In the genomic region with DNA sequence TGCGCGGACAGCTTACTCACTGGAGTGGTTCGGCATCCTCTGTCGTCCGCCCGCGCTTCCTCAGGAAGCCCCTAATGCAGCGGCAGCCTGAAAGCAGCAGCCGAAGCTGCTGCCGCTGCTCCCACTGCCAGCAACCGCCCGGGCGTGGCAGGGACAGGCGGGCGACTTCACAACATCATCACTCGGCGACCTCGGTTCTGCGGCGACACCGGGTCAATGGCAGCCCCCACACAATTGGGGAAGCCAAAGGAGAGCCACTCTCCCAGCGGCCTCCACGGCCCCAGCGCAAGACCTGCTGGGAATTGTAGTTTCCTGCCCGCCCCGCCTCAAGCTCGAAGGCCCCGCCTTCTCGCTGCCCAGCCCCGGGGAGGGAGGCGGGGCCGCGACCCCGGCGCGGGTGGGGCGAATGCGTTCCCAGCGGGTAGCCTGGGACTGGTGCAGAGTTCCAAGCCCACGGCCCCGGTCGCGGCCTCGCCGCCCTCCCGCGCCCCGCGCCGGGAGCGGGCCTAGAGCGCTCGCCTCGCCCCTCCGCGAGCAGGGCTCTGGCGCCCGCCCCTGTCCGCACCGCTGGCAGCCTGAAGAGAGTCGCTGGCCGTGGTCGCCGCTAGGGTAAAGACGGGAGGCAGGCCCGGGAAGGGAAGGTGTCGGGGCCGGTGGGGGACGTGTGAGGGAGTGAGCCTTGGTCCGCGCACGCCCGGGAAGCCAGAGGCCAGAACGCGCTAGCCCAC, we compare ENCODE assay signal across 8 cellular contexts. TPM values are rescaled to one million over a fixed set of nuclear protein-coding genes. Genes with fewer than 3 reads are reported as not detected.
DNase-seq lines count a peak whose midpoint lies in the region; ATAC-seq, FAIRE-seq and TF ChIP-seq lines count a peak whose summit lies in the region.

A gene with protein sequence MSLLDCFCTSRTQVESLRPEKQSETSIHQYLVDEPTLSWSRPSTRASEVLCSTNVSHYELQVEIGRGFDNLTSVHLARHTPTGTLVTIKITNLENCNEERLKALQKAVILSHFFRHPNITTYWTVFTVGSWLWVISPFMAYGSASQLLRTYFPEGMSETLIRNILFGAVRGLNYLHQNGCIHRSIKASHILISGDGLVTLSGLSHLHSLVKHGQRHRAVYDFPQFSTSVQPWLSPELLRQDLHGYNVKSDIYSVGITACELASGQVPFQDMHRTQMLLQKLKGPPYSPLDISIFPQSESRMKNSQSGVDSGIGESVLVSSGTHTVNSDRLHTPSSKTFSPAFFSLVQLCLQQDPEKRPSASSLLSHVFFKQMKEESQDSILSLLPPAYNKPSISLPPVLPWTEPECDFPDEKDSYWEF (plus strand): TSS at position 411 of the 728 bp plus-strand sequence. CDS start 3,101 bp downstream, outside the sequence.
A gene with protein sequence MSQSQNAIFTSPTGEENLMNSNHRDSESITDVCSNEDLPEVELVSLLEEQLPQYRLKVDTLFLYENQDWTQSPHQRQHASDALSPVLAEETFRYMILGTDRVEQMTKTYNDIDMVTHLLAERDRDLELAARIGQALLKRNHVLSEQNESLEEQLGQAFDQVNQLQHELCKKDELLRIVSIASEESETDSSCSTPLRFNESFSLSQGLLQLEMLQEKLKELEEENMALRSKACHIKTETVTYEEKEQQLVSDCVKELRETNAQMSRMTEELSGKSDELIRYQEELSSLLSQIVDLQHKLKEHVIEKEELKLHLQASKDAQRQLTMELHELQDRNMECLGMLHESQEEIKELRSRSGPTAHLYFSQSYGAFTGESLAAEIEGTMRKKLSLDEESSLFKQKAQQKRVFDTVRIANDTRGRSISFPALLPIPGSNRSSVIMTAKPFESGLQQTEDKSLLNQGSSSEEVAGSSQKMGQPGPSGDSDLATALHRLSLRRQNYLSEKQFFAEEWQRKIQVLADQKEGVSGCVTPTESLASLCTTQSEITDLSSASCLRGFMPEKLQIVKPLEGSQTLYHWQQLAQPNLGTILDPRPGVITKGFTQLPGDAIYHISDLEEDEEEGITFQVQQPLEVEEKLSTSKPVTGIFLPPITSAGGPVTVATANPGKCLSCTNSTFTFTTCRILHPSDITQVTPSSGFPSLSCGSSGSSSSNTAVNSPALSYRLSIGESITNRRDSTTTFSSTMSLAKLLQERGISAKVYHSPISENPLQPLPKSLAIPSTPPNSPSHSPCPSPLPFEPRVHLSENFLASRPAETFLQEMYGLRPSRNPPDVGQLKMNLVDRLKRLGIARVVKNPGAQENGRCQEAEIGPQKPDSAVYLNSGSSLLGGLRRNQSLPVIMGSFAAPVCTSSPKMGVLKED (minus strand): TSS at position 129 of the 728 bp plus-strand sequence. CDS start 30,951 bp downstream, outside the sequence.

- H3K9me2 ChIP-seq in OCI-LY7 (ENCODE audit: insufficient read depth, low read length), result no peaks in the 10 kb centered on the region

- H3K27ac ChIP-seq in OCI-LY7 (ENCODE audit: low read depth, low read length, poor library complexity, severe bottlenecking) (peak within 1 kb of the TSS; percentile 80), endothelial cell of umbilical vein (ENCODE audit: insufficient read depth, low read depth, low read length) (peak within 1 kb of the TSS; percentile 62)

- peaks cover 7% of the 10 kb centered on the region for H3K79me2 ChIP-seq in OCI-LY7 (ENCODE audit: insufficient read depth, low read depth, low read length)
- H3K79me2 ChIP-seq in endothelial cell of umbilical vein (ENCODE audit: control insufficient read depth, insufficient read depth, low read length), result peaks cover 14% of the 10 kb centered on the region

- no TSS peak for BruUV-seq in OCI-LY7 (replicated peaks; lab: Mats Ljungman, UMichigan)
- no TSS peak for BruUV-seq in endothelial cell of umbilical vein (replicated peaks; lab: Mats Ljungman, UMichigan)

- TF ChIP-seq CTCF in OCI-LY7 (conservative IDR thresholded peaks at IDR 0.05; ENCODE audit: low read length) (peak; percentile 25; the same call in 1 of the 2 replicates), endothelial cell of umbilical vein (IDR thresholded peaks at IDR 0.05; ENCODE audit: extremely low read depth in 1 of 2, insufficient read depth in 1 of 2, low read depth in 1 of 2, low read length in 2 of 2) (peak in 1 of 2 donors; percentile 47)

- no peaks in the 10 kb centered on the region for H3K27me3 ChIP-seq in endothelial cell of umbilical vein (ENCODE audit: control insufficient read depth in 2 of 2, insufficient read depth in 2 of 2, low read length in 2 of 2)

- FAIRE-seq in endothelial cell of umbilical vein (lab: Jason Lieb, UNC), result peak; percentile 88

- peak; percentile 96 for ATAC-seq in GM21526 (IDR thresholded peaks at IDR 0.05; ENCODE audit: low FRiP score, unreplicated experiment)

- H3K4me3 ChIP-seq in OCI-LY7 (ENCODE audit: low read depth, low read length, poor library complexity, severe bottlenecking) (peak within 1 kb of the TSS; percentile 99), endothelial cell of umbilical vein (replicated peaks in 1 of 3; ENCODE audit: insufficient read depth in 1 of 3, low read depth in 1 of 3, low read length in 3 of 3) (peak within 1 kb of the TSS; percentile 86 to 91 (median 90))

- POLR2A ChIA-PET in OCI-LY7 (lab: Charles Lee), result interaction anchor here (0.5 to 3.0 kb wide), 21 partner anchors 10 to 1655 kb away, joined by 3 to 22 read pairs (median 4); partner anchors contain the start of gene CASP8
- POLR2A ChIA-PET in endothelial cell of umbilical vein (lab: Charles Lee), result interaction anchor here (0.5 to 1.0 kb wide), 3 partner anchors 183 to 526 kb away, joined by 3 read pairs; no protein-coding TSS in a partner anchor

- H3K36me3 ChIP-seq in OCI-LY7 (ENCODE audit: insufficient read depth, low read length) (no peaks in the 10 kb centered on the region), endothelial cell of umbilical vein (ENCODE audit: control insufficient read depth in 2 of 2, extremely low read depth in 1 of 2, insufficient read depth in 2 of 2, low read length in 2 of 2) (no peaks in the 10 kb centered on the region)

- TF ChIP-seq POLR2A in endothelial cell of umbilical vein (IDR thresholded peaks at IDR 0.05; ENCODE audit: low read depth, low read length), result peak; percentile 85

- H3K4me2 ChIP-seq in OCI-LY7 (ENCODE audit: low read length), result peak within 1 kb of the TSS; percentile 83
- peak within 1 kb of the TSS; percentile 86 for H3K4me2 ChIP-seq in endothelial cell of umbilical vein (ENCODE audit: insufficient read depth, low read length)

- peak within 1 kb of the TSS; percentile 71 for H3K9ac ChIP-seq in endothelial cell of umbilical vein (replicated peaks; ENCODE audit: extremely low read depth, insufficient read depth, low read length)

- intact Hi-C loops in OCI-LY7 (cut with micrococcal nuclease; ENCODE audit: unreplicated experiment) (loop anchor here (1.0 to 5.0 kb wide), 5 partner anchors 191 to 639 kb away; partner anchors contain the start of genes BZW1 and TMEM237), endothelial cell of umbilical vein (cut with micrococcal nuclease) (loop anchor here (1.0 to 5.0 kb wide), 11 partner anchors 19 to 329 kb away; partner anchors contain the start of genes ALS2, MPP4 and TMEM237)

- dilution Hi-C loops in endothelial cell of umbilical vein (cut with MboI; ENCODE audit: extremely low pct_ligation_motif_present, low sequenced_read_pairs), result no loop called here

- no peaks in the 10 kb centered on the region for H4K20me1 ChIP-seq in OCI-LY7 (ENCODE audit: insufficient read depth, low read length)
- H4K20me1 ChIP-seq in endothelial cell of umbilical vein (replicated peaks; ENCODE audit: control insufficient read depth, extremely low read depth, insufficient read depth, low read length), result no peaks in the 10 kb centered on the region

- CTCF ChIA-PET in OCI-LY7 (lab: Charles Lee; ENCODE audit: unreplicated experiment) (interaction anchor here (0.6 kb wide), 4 partner anchors 53 to 878 kb away, joined by 3 to 13 read pairs (median 6); no protein-coding TSS in a partner anchor), endothelial cell of umbilical vein (lab: Charles Lee) (interaction anchor here (0.6 to 2.7 kb wide), 20 partner anchors 10 to 727 kb away, joined by 3 to 21 read pairs (median 4); partner anchors contain the start of gene CASP10)

- H3K9me3 ChIP-seq in OCI-LY7 (ENCODE audit: low read length), result no peaks in the 10 kb centered on the region
- no peaks in the 10 kb centered on the region for H3K9me3 ChIP-seq in endothelial cell of umbilical vein (replicated peaks; ENCODE audit: control insufficient read depth, insufficient read depth, low read length)

- H3K4me1 ChIP-seq in OCI-LY7 (ENCODE audit: insufficient read depth, low read length, poor library complexity, severe bottlenecking), result peaks cover 14% of the 10 kb centered on the region
- peaks cover 7% of the 10 kb centered on the region for H3K4me1 ChIP-seq in endothelial cell of umbilical vein (ENCODE audit: control insufficient read depth, extremely low read depth, insufficient read depth, low read length)

- DNase-seq in DMS114 treated with DMSO at 0.1 percent for 48 hours (lab: John Stamatoyannopoulos, UW; ENCODE audit: unreplicated experiment) (peak; percentile 77), HuH-7.5 (ENCODE audit: low spot score) (peak; percentile 77), OCI-LY7 (ENCODE audit: low spot score) (peak; percentile 96), activated T-cell treated with anti-CD3 and anti-CD28 coated beads for 1 hour (ENCODE audit: low read depth) (peak; percentile 87), endothelial cell of umbilical vein (ENCODE audit: low read depth, low spot score) (peak; percentile 95), middle frontal gyrus (ENCODE audit: extremely low spot score, low spot score) (peak; percentile 96)
- DNase-seq in stimulated activated CD8-positive, alpha-beta memory T cell treated with anti-CD3 and anti-CD28 coated beads, Interleukin-2, amount 100 ng/mL, for 48 hours (ENCODE audit: low read depth in 2 of 2), result peak; percentile 88 to 95

- H3K9me1 ChIP-seq in endothelial cell of umbilical vein (replicated peaks; ENCODE audit: control insufficient read depth, extremely low read depth, insufficient read depth, low read length), result no peaks in the 10 kb centered on the region

- peak within 1 kb of the TSS; percentile 89 for H2AFZ ChIP-seq in OCI-LY7 (ENCODE audit: low read length)
- peak within 1 kb of the TSS; percentile 88 for H2AFZ ChIP-seq in endothelial cell of umbilical vein (ENCODE audit: low read depth, low read length)

RNA-seq across cellular contexts. Expression of the first gene that starts in this region (rescaled TPM):
- total RNA-seq in OCI-LY7 (2014; rRNA removed; shearing (Covaris generic)), result 8.4 and 11.9 TPM in 2 replicates
- 21.4 and 23.4 TPM in 2 replicates for total RNA-seq in OCI-LY7 (2022)
- 16.6 and 16.8 TPM in 2 replicates for total RNA-seq in endothelial cell of umbilical vein
- polyA plus RNA-seq in endothelial cell of umbilical vein, result 5.3 and 6.9 TPM in 2 replicates
- 6.9 and 7.2 TPM in 2 replicates for polyA plus RNA-seq in endothelial cell of umbilical vein (2011; cell fraction: cytosol; rRNA removed)
- polyA plus RNA-seq in endothelial cell of umbilical vein (2011; cell fraction: nucleus; rRNA removed), result 10.5 and 11.7 TPM in 2 replicates
- polyA plus RNA-seq in endothelial cell of umbilical vein (2012), result 12.9 and 15.6 TPM in 2 replicates
- 11.3 and 17.7 TPM in 2 replicates for polyA minus RNA-seq in endothelial cell of umbilical vein
- polyA minus RNA-seq in endothelial cell of umbilical vein (2011; cell fraction: cytosol; rRNA and poly(A)+ RNA removed), result 8.4 TPM
- polyA minus RNA-seq in endothelial cell of umbilical vein (2011; cell fraction: nucleus; rRNA and poly(A)+ RNA removed), result 4.3 and 8.0 TPM in 2 replicates

RNA-seq across cellular contexts. Expression of the second gene that starts in this region (rescaled TPM):
- 4.9 and 7.1 TPM in 2 replicates for total RNA-seq in OCI-LY7 (2014; rRNA removed; shearing (Covaris generic))
- 11.3 and 11.9 TPM in 2 replicates for total RNA-seq in OCI-LY7 (2022)
- 35.7 and 38.5 TPM in 2 replicates for total RNA-seq in endothelial cell of umbilical vein
- 9.1 and 9.7 TPM in 2 replicates for polyA plus RNA-seq in endothelial cell of umbilical vein
- 10.7 and 11.1 TPM in 2 replicates for polyA plus RNA-seq in endothelial cell of umbilical vein (2011; cell fraction: cytosol; rRNA removed)
- polyA plus RNA-seq in endothelial cell of umbilical vein (2011; cell fraction: nucleus; rRNA removed), result 14.3 and 15.1 TPM in 2 replicates
- polyA plus RNA-seq in endothelial cell of umbilical vein (2012), result 15.9 and 23.1 TPM in 2 replicates
- 35.1 and 36.8 TPM in 2 replicates for polyA minus RNA-seq in endothelial cell of umbilical vein
- polyA minus RNA-seq in endothelial cell of umbilical vein (2011; cell fraction: cytosol; rRNA and poly(A)+ RNA removed), result 10.1 TPM
- 24.1 and 27.3 TPM in 2 replicates for polyA minus RNA-seq in endothelial cell of umbilical vein (2011; cell fraction: nucleus; rRNA and poly(A)+ RNA removed)

Comparison
In these comparisons a context has a peak if more than half of its experiments do, and no peak if none do; other contexts are left out.
1. Peak in every context shown above with its lines: DNase-seq, ATAC-seq, H3K4me3 ChIP-seq and H3K27ac ChIP-seq.